In genomic region chr20:50577175-50578018, GRCh38 we compare ENCODE assay signal across 13 cellular contexts.
A peak's percentile ranks its signal among the peaks of the same experiment; 100 is the strongest.
DNase-seq lines count a peak whose midpoint lies in the region; ATAC-seq and TF ChIP-seq lines count a peak whose summit lies in the region.
"Had no signal": no experiment of that assay in that cellular context is flagged by ENCODE, and none has a peak within 500 bp of the region (broad histone marks: within the 10 kb centered on the region; RNA-seq: fewer than 3 reads in every experiment).

No MANE protein-coding gene starts in this region.

- H3K27ac ChIP-seq in esophagus squamous epithelium = peak overlapping the region in 3 of 4 donors; percentile 0 to 13 (median 9)
- H3K27ac ChIP-seq in gastrocnemius medialis = peak overlapping the region; percentile 89 to 96 (median 92)
- H3K27ac ChIP-seq: ascending aorta, GM23248, SJSA1 had no signal

- H3K36me3 ChIP-seq in esophagus squamous epithelium (peaks cover 27 to 100% (median 41%) of the 10 kb centered on the region in 3 donors), gastrocnemius medialis (peaks cover 0 to 62% of the 10 kb centered on the region in 2 donors)

- DNase-seq in NCI-H2081 (lab: John Stamatoyannopoulos, UW) = peak; percentile 38 to 65
- DNase-seq in NCI-H2081 treated with DMSO at 0.1 percent for 48 hours (lab: John Stamatoyannopoulos, UW) = no peak
- DNase-seq in NCI-H446 (lab: John Stamatoyannopoulos, UW) = peak; percentile 88 to 96
- no peak for DNase-seq in esophagus squamous epithelium (lab: John Stamatoyannopoulos, UW)
- DNase-seq in gastrocnemius medialis = peak; percentile 93 to 97
- DNase-seq in T-helper 9 cell = no peak
- DNase-seq: activated CD8-positive, alpha-beta T cell treated with anti-CD3 and anti-CD28 coated beads for 36 hours; EL; GM23248 had no signal

- H3K9me3 ChIP-seq in esophagus squamous epithelium = no peaks in the 10 kb centered on the region
- H3K9me3 ChIP-seq in gastrocnemius medialis = no peaks in the 10 kb centered on the region
- H3K9me3 ChIP-seq: ascending aorta, SJSA1 had no signal

- 57 to 73% methylated on average over 6 to 14 of the region's 17 CpGs for WGBS in esophagus squamous epithelium, 2 donors

- intact Hi-C loops in esophagus squamous epithelium (cut with DNase I) = loop anchor here (5.0 kb wide), 2 partner anchors 100 to 395 kb away; no protein-coding TSS in a partner anchor
- intact Hi-C loops in gastrocnemius medialis (cut with DNase I; ENCODE audit: low total_unique reads) = loop anchor here (1.0 to 10.0 kb wide), 6 partner anchors 67 to 465 kb away; partner anchors contain the start of genes PTPN1 and UBE2V1

- ATAC-seq in gastrocnemius medialis (peak; percentile 68 to 75), GM18873 (IDR thresholded peaks at IDR 0.05; ENCODE audit: low FRiP score, unreplicated experiment) (no peak), HG03354 (IDR thresholded peaks at IDR 0.05; ENCODE audit: poor library complexity, severe bottlenecking, unreplicated experiment) (no peak)
- ATAC-seq: activated CD8-positive, alpha-beta T cell treated with anti-CD3 and anti-CD28 coated beads for 36 hours had no signal

- TF ChIP-seq CTCF in esophagus squamous epithelium (IDR thresholded peaks at IDR 0.05) (no peak), gastrocnemius medialis (IDR thresholded peaks at IDR 0.05 in 4 of 5, conservative IDR thresholded peaks at IDR 0.05 in 1 of 5) (no peak)

- no peak for TF ChIP-seq POLR2A in esophagus squamous epithelium (IDR thresholded peaks at IDR 0.05)
- peak in 1 of 2 donors; percentile 45 for TF ChIP-seq POLR2A in gastrocnemius medialis (IDR thresholded peaks at IDR 0.05)

- H3K4me3 ChIP-seq in esophagus squamous epithelium = no peak overlapping the region
- H3K4me3 ChIP-seq in gastrocnemius medialis = no peak overlapping the region
- H3K4me3 ChIP-seq: ascending aorta, GM23248, SJSA1 had no signal

- H3K27me3 ChIP-seq in esophagus squamous epithelium = no peaks in the 10 kb centered on the region
- no peaks in the 10 kb centered on the region for H3K27me3 ChIP-seq in gastrocnemius medialis
- H3K27me3 ChIP-seq: ascending aorta, SJSA1 had no signal

- in situ Hi-C loops in gastrocnemius medialis (cut with MboI; ENCODE audit: low sequenced_read_pairs in 4 of 4) = loop anchor here (5.0 to 10.0 kb wide), 5 partner anchors 93 to 390 kb away; no protein-coding TSS in a partner anchor

- H3K4me1 ChIP-seq in esophagus squamous epithelium = peaks cover 7 to 46% (median 14%) of the 10 kb centered on the region in 3 donors
- H3K4me1 ChIP-seq in gastrocnemius medialis = peaks cover 53 to 54% of the 10 kb centered on the region in 2 donors
- H3K4me1 ChIP-seq: SJSA1 had no signal

Comparison
In these comparisons a context has a peak if more than half of its experiments do, and no peak if none do; other contexts are left out.
1. DNase-seq: peak in NCI-H2081 (2 of 2), NCI-H446 (2 of 2) and gastrocnemius medialis (2 of 2); none in NCI-H2081 treated with DMSO at 0.1 percent for 48 hours (single experiment), esophagus squamous epithelium (single experiment) and T-helper 9 cell (single experiment).
2. ATAC-seq: peak in gastrocnemius medialis (2 of 2); none in GM18873 (single experiment) and HG03354 (single experiment).